Comparison of ENCODE assay signal across 8 cellular contexts in genomic region chr22:20015971-20016733, GRCh38. TPM values are rescaled to one million over a fixed set of nuclear protein-coding genes. Genes with fewer than 3 reads are reported as not detected.
A peak's percentile ranks its signal among the peaks of the same experiment; 100 is the strongest.
DNase-seq lines count a peak whose midpoint lies in the region; ATAC-seq, FAIRE-seq and TF ChIP-seq lines count a peak whose summit lies in the region.

No MANE protein-coding gene starts in this region.

- TF ChIP-seq CTCF in GM12875 (IDR thresholded peaks at IDR 0.05; ENCODE audit: borderline replicate concordance, insufficient read depth, low read depth, low read length) (no peak), cardiac fibroblast (IDR thresholded peaks at IDR 0.05; ENCODE audit: low read depth, low read length) (no peak), lower lobe of right lung (IDR thresholded peaks at IDR 0.05) (no peak), thyroid gland (IDR thresholded peaks at IDR 0.05) (no peak), GM13976 (IDR thresholded peaks at IDR 0.05; ENCODE audit: borderline replicate concordance, control extremely low read depth, extremely low read depth, insufficient read depth, missing control alignments) (no peak)

- in situ Hi-C loops in GM13976 (cut with MboI; ENCODE audit: low sequenced_read_pairs, unreplicated experiment), result no loop called here

- no peak for TF ChIP-seq POLR2A in thyroid gland (IDR thresholded peaks at IDR 0.05)
- TF ChIP-seq POLR2A in H54 (IDR thresholded peaks at IDR 0.05; ENCODE audit: low read depth, low read length), result no peak

- H3K9me3 ChIP-seq in lower lobe of right lung, result no peaks in the 10 kb centered on the region
- no peaks in the 10 kb centered on the region for H3K9me3 ChIP-seq in thyroid gland

- H3K4me3 ChIP-seq in GM12875 (ENCODE audit: low read depth, low read length) (peak overlapping the region; percentile 81), cardiac fibroblast (replicated peaks in 1 of 2; ENCODE audit: low read depth in 2 of 2, low read length in 2 of 2) (peak overlapping the region; percentile 57 to 60), lower lobe of right lung (peak overlapping the region; percentile 92), thyroid gland (replicated peaks in 1 of 3) (peak overlapping the region; percentile 49 to 89 (median 77))

- intact Hi-C loops in lower lobe of right lung (cut with DNase I), result no loop called here
- intact Hi-C loops in thyroid gland (cut with DNase I), result no loop called here

- DNase-seq in NCI-H69 (lab: John Stamatoyannopoulos, UW) (peak; percentile 63), cardiac fibroblast (ENCODE audit: low read depth in 2 of 2) (no peak), lower lobe of right lung (peak; percentile 71), thyroid gland (peak; percentile 58 to 74), H54 (ENCODE audit: insufficient read length, low spot score) (no peak), GM13976 (ENCODE audit: low spot score) (no peak), RPMI8226 (no peak)

- H3K4me1 ChIP-seq in lower lobe of right lung, result peaks cover 39% of the 10 kb centered on the region
- peaks cover 22 to 42% of the 10 kb centered on the region in 2 donors for H3K4me1 ChIP-seq in thyroid gland

- H3K27ac ChIP-seq in lower lobe of right lung, result peak overlapping the region; percentile 11
- peak overlapping the region in 2 of 3 donors; percentile 51 to 54 for H3K27ac ChIP-seq in thyroid gland

- peak; percentile 1 to 8 for ATAC-seq in lower lobe of right lung

- 0% methylated on average over 2 of the region's 101 CpGs for WGBS in thyroid gland, 2 donors

- FAIRE-seq in H54 (lab: Jason Lieb, UNC), result no peak

- no peaks in the 10 kb centered on the region for H3K27me3 ChIP-seq in lower lobe of right lung (ENCODE audit: low read depth)
- H3K27me3 ChIP-seq in thyroid gland, result no peaks in the 10 kb centered on the region

- H3K36me3 ChIP-seq in lower lobe of right lung, result no peaks in the 10 kb centered on the region
- H3K36me3 ChIP-seq in thyroid gland, result no peaks in the 10 kb centered on the region

RNA-seq across cellular contexts. Expression of gene ARVCF, which starts 0.5 kb away (rescaled TPM):
- total RNA-seq in lower lobe of right lung (16.8 TPM), thyroid gland (100 to 1,000 TPM in 3 of 4 donors, 10 to 100 TPM in 1; 34.5 to 123 (median 111) TPM)

RNA-seq across cellular contexts. Expression of gene TANGO2, which starts 4.8 kb away (rescaled TPM):
- total RNA-seq in lower lobe of right lung, result 45.1 TPM
- 10 to 100 TPM; 50.3 to 82.7 (median 65.2) TPM for total RNA-seq in thyroid gland

Comparison
In these comparisons a context has a peak if more than half of its experiments do, and no peak if none do; other contexts are left out.
1. DNase-seq: peak in NCI-H69 (single experiment), lower lobe of right lung (single experiment) and thyroid gland (2 of 2); none in cardiac fibroblast (0 of 2), H54 (single experiment), GM13976 (single experiment) and RPMI8226 (single experiment).
2. Peak in every context shown above with its lines, with median percentiles within 50 percentile points of each other: H3K4me3 ChIP-seq.